ENCODE assay signal across 27 cellular contexts in genomic region chr18:22549260-22549937, GRCh38.
"Had no signal": no experiment of that assay in that cellular context is flagged by ENCODE, and none has a peak within 500 bp of the region (broad histone marks: within the 10 kb centered on the region; RNA-seq: fewer than 3 reads in every experiment).

No MANE protein-coding gene starts in this region.

- H3K4me1 ChIP-seq: lower lobe of right lung, transverse colon had no signal

- H3K9me3 Mint-ChIP-seq: dendritic cell treated with granulocyte-macrophage colony-stimulating factor and Interleukin-4, amounts not matched to agents 40 ng/mL and 50 ng/mL, for 4 days; effector memory CD8-positive, alpha-beta T cell; natural killer cell; neural crest cell had no signal

- H3K27ac ChIP-seq: esophagus squamous epithelium, lower lobe of right lung, pancreas, sigmoid colon, skin epidermis, stomach, thoracic aorta, transverse colon had no signal

- H3K4me1 Mint-ChIP-seq: memory B cell had no signal

- H3K36me3 Mint-ChIP-seq: memory B cell, mesothelial cell of epicardium, natural killer cell had no signal

- ATAC-seq: effector memory CD8-positive, alpha-beta T cell; left lobe of liver; lower lobe of right lung; natural killer cell; pancreas had no signal

- H3K4me3 Mint-ChIP-seq: dendritic cell treated with granulocyte-macrophage colony-stimulating factor and Interleukin-4, amounts not matched to agents 40 ng/mL and 50 ng/mL, for 4 days; effector memory CD8-positive, alpha-beta T cell; memory B cell; mesothelial cell of epicardium; natural killer cell; neural crest cell had no signal

- FAIRE-seq: colon, islet of Langerhans, pancreas had no signal

- H3K27me3 ChIP-seq: pancreas, sigmoid colon, stomach, transverse colon had no signal

- H3K27me3 Mint-ChIP-seq: dendritic cell treated with granulocyte-macrophage colony-stimulating factor and Interleukin-4, amounts not matched to agents 40 ng/mL and 50 ng/mL, for 4 days; effector memory CD8-positive, alpha-beta T cell; memory B cell; progenitor cell of endocrine pancreas had no signal

- H3K9me3 ChIP-seq: esophagus squamous epithelium, lower lobe of right lung, pancreas, sigmoid colon, stomach, thoracic aorta, transverse colon had no signal

- H3K36me3 ChIP-seq: esophagus squamous epithelium, lower lobe of right lung, pancreas, sigmoid colon, stomach, thoracic aorta, transverse colon had no signal

- H3K4me3 ChIP-seq: esophagus squamous epithelium, lower lobe of right lung, pancreas, sigmoid colon, skin epidermis, stomach, thoracic aorta, transverse colon had no signal

- H3K27ac Mint-ChIP-seq: dendritic cell treated with granulocyte-macrophage colony-stimulating factor and Interleukin-4, amounts not matched to agents 40 ng/mL and 50 ng/mL, for 4 days; effector memory CD8-positive, alpha-beta T cell; memory B cell; mesothelial cell of epicardium; natural killer cell; progenitor cell of endocrine pancreas had no signal

- DNase-seq: cerebellar nuclear complex; effector memory CD8-positive, alpha-beta T cell; esophagus squamous epithelium; foreskin fibroblast; head of caudate nucleus; hypothalamus; lower lobe of right lung; natural killer cell; nucleus accumbens; pancreas; sigmoid colon; stimulated activated CD4-positive, alpha-beta T cell treated with anti-CD3 and anti-CD28 coated beads, Interleukin-2, amount 100 ng/mL, for 24 hours; stimulated activated CD4-positive, alpha-beta T cell treated with anti-CD3 and anti-CD28 coated beads, Interleukin-4, amount 100 ng/mL, for 4 hours; stimulated activated naive CD4-positive, alpha-beta T cell; stomach; substantia nigra; transverse colon had no signal
